20 cellular contexts compared by ENCODE assay signal in genomic region chr2:166568409-166568808, GRCh38.
"Had no signal": no experiment of that assay in that cellular context is flagged by ENCODE, and none has a peak within 500 bp of the region (broad histone marks: within the 10 kb centered on the region; RNA-seq: fewer than 3 reads in every experiment).

No MANE protein-coding gene starts in this region.

- H3K36me3 ChIP-seq: adrenal gland, breast epithelium, gastroesophageal sphincter, heart right ventricle, prostate gland, right atrium auricular region, vagina, WERI-Rb-1 had no signal

- H3K4me1 ChIP-seq: adrenal gland, breast epithelium, gastroesophageal sphincter, heart right ventricle, prostate gland, right atrium auricular region, vagina had no signal

- FAIRE-seq: astrocyte had no signal

- H3K27me3 ChIP-seq: adrenal gland, breast epithelium, gastroesophageal sphincter, right atrium auricular region, vagina had no signal

- H3K4me3 ChIP-seq: adrenal gland, breast epithelium, coronary artery, gastroesophageal sphincter, heart right ventricle, prostate gland, right atrium auricular region, vagina had no signal

- H3K9me3 ChIP-seq: adrenal gland, breast epithelium, gastroesophageal sphincter, heart right ventricle, prostate gland, right atrium auricular region, vagina had no signal

- ATAC-seq: activated naive CD4-positive, alpha-beta T cell treated with anti-CD3 and anti-CD28 coated beads, Interleukin-2, amount 50 U/mL, for 72 hours; activated T-cell treated with anti-CD3 and anti-CD28 coated beads, Interleukin-2, amount 50 U/mL, for 72 hours; gastroesophageal sphincter; heart right ventricle had no signal

- DNase-seq: activated CD4-positive, alpha-beta T cell treated with anti-CD3 and anti-CD28 coated beads for 1 hour; activated effector memory CD4-positive, alpha-beta T cell treated with anti-CD3 and anti-CD28 coated beads, Interleukin-2, amount 50 U/mL, for 16 hours; activated T-cell treated with anti-CD3 and anti-CD28 coated beads, Interleukin-2, amount 50 U/mL, for 72 hours; adrenal gland; heart right ventricle; immature natural killer cell; kidney glomerular epithelial cell; naive B cell; stimulated activated CD4-positive, alpha-beta T cell treated with anti-CD3 and anti-CD28 coated beads, Interleukin-2, amount 100 ng/mL, for 48 hours; T-helper 9 cell; trophoblast cell; WERI-Rb-1 had no signal
